25 cellular contexts compared by ENCODE assay signal in the genomic region with DNA sequence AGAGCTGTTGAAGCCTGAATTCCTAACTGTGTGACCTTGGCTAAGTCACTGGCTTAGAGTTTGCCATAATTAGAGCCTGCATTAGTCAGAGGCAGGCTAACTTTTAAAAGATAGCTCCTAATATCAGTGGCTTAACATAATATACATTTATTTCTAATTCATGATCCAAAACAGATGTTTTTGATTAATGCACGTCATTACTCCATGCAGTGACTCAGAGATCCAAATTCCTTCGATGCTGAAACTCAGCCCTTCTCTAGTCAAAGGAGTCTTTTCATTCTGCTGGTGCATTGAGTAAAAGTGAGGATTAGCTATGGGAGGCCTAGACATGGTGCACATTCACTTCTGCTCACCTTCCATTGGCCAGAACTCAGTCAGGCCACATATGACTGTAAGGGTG. TPM values are rescaled to one million over a fixed set of nuclear protein-coding genes. Genes with fewer than 3 reads are reported as not detected.
DNase-seq lines count a peak whose midpoint lies in the region; ATAC-seq and TF ChIP-seq lines count a peak whose summit lies in the region.
"Had no signal": no experiment of that assay in that cellular context is flagged by ENCODE, and none has a peak within 500 bp of the region (broad histone marks: within the 10 kb centered on the region; RNA-seq: fewer than 3 reads in every experiment).

No MANE protein-coding gene starts in this region.

- H3K4me1 ChIP-seq in foreskin keratinocyte (no peaks in the 10 kb centered on the region), Caco-2 (no peaks in the 10 kb centered on the region)
- H3K4me1 ChIP-seq: upper lobe of right lung had no signal

- no peaks in the 10 kb centered on the region for H3K36me3 Mint-ChIP-seq in Caco-2 (ENCODE audit: insufficient read depth, unreplicated experiment)
- H3K36me3 Mint-ChIP-seq: CD8-positive, alpha-beta memory T cell; neural progenitor cell had no signal

- H3K4me3 ChIP-seq in AG04449 (ENCODE audit: low read depth, low read length) (no peak overlapping the region), Caco-2 (ENCODE audit: low read depth, low read length) (no peak overlapping the region)
- H3K4me3 ChIP-seq: mucosa of descending colon, neural progenitor cell, upper lobe of right lung had no signal

- H3K27ac ChIP-seq in foreskin keratinocyte = peak overlapping the region; percentile 50
- H3K27ac ChIP-seq: epithelial cell of prostate, neural progenitor cell, upper lobe of right lung had no signal

- no peaks in the 10 kb centered on the region for H3K27me3 Mint-ChIP-seq in Caco-2 (ENCODE audit: insufficient read depth, unreplicated experiment)
- H3K27me3 Mint-ChIP-seq: central memory CD8-positive, alpha-beta T cell had no signal

- ATAC-seq in foreskin keratinocyte (no peak), left lobe of liver (no peak)
- ATAC-seq: activated CD8-positive, alpha-beta T cell treated with anti-CD3 and anti-CD28 coated beads, Interleukin-2, amount 10 ng/mL, durations not matched to agents 7 days and 5 days; HCT116; mucosa of descending colon; upper lobe of right lung had no signal

- H3K27me3 ChIP-seq in foreskin keratinocyte (peaks cover 7% of the 10 kb centered on the region), Caco-2 (replicated peaks; ENCODE audit: control insufficient read depth, insufficient read depth, low read length) (no peaks in the 10 kb centered on the region)
- H3K27me3 ChIP-seq: neural progenitor cell, upper lobe of right lung had no signal

- intact Hi-C loops in Caco-2 (cut with micrococcal nuclease; ENCODE audit: unreplicated experiment) = no loop called here
- intact Hi-C loops in posterior vena cava (cut with DNase I) = no loop called here

- H3K27ac Mint-ChIP-seq in Caco-2 (ENCODE audit: unreplicated experiment) = no peak overlapping the region
- H3K27ac Mint-ChIP-seq: activated B cell treated with CpG ODN at 0.5 μM for 24 hours; activated CD8-positive, alpha-beta T cell treated with anti-CD3 and anti-CD28 coated beads, Interleukin-2, amount 10 ng/mL, durations not matched to agents 7 days and 5 days; CD8-positive, alpha-beta memory T cell; neural progenitor cell had no signal

- POLR2A ChIA-PET in AG04449 (lab: Yijun Ruan, JAX) (no interaction called here), Caco-2 (lab: Charles Lee) (no interaction called here)

- TF ChIP-seq CTCF in AG04449 (IDR thresholded peaks at IDR 0.05; ENCODE audit: insufficient read depth, low read length, missing control alignments) = no peak
- TF ChIP-seq CTCF in foreskin keratinocyte (conservative IDR thresholded peaks at IDR 0.05) = no peak
- no peak for TF ChIP-seq CTCF in Caco-2 (IDR thresholded peaks at IDR 0.05; ENCODE audit: insufficient read depth in 1 of 2, low read depth in 1 of 2, low read length in 1 of 2, severe bottlenecking in 1 of 2, unreplicated experiment in 1 of 2)

- no TSS peak for BruUV-seq in Caco-2 (replicated peaks; lab: Mats Ljungman, UMichigan)

- H3K36me3 ChIP-seq in Caco-2 (ENCODE audit: control insufficient read depth, insufficient read depth, low read length) = no peaks in the 10 kb centered on the region
- H3K36me3 ChIP-seq: neural progenitor cell, upper lobe of right lung had no signal

- H3K9me3 ChIP-seq in Caco-2 = no peaks in the 10 kb centered on the region
- H3K9me3 ChIP-seq: mucosa of descending colon, upper lobe of right lung had no signal

- H3K9me3 Mint-ChIP-seq in Caco-2 (ENCODE audit: unreplicated experiment) = no peaks in the 10 kb centered on the region
- H3K9me3 Mint-ChIP-seq: activated B cell treated with CpG ODN at 0.5 μM for 24 hours; central memory CD8-positive, alpha-beta T cell; neural progenitor cell had no signal

- CTCF ChIA-PET in AG04449 (lab: Yijun Ruan, JAX) = no interaction called here
- CTCF ChIA-PET in Caco-2 (lab: Charles Lee) = no interaction called here

- no peak overlapping the region for H3K4me3 Mint-ChIP-seq in Caco-2 (ENCODE audit: unreplicated experiment)
- H3K4me3 Mint-ChIP-seq: activated B cell treated with CpG ODN at 0.5 μM for 24 hours; activated CD8-positive, alpha-beta T cell treated with anti-CD3 and anti-CD28 coated beads, Interleukin-2, amount 10 ng/mL, durations not matched to agents 7 days and 5 days; CD8-positive, alpha-beta memory T cell; central memory CD8-positive, alpha-beta T cell; neural progenitor cell had no signal

- H3K4me1 Mint-ChIP-seq in Caco-2 (ENCODE audit: low read depth, unreplicated experiment) = no peaks in the 10 kb centered on the region
- H3K4me1 Mint-ChIP-seq: activated B cell treated with CpG ODN at 0.5 μM for 24 hours; CD8-positive, alpha-beta memory T cell; central memory CD8-positive, alpha-beta T cell had no signal

- peak; percentile 31 for DNase-seq in AG04449 (ENCODE audit: low read depth, low spot score)
- peak; percentile 25 for DNase-seq in GM04503 (ENCODE audit: low read depth)
- peak; percentile 74 for DNase-seq in amniotic epithelial cell (ENCODE audit: low read depth)
- DNase-seq in foreskin keratinocyte = peak; percentile 21 to 51
- DNase-seq in Caco-2 = no peak
- DNase-seq in posterior vena cava (ENCODE audit: low spot score) = no peak
- no peak for DNase-seq in left lobe of liver (ENCODE audit: low spot score)
- no peak for DNase-seq in NCI-H187 (lab: John Stamatoyannopoulos, UW)
- DNase-seq: ACHN; activated B cell treated with CpG ODN at 0.5 μM for 24 hours; activated CD8-positive, alpha-beta T cell treated with anti-CD3 and anti-CD28 coated beads, Interleukin-2, amount 10 ng/mL, durations not matched to agents 7 days and 5 days; activated T-cell treated with anti-CD3 and anti-CD28 coated beads, Interleukin-2, amount 50 U/mL, for 1 hour; CD8-positive, alpha-beta memory T cell; DMS79 treated with DMSO at 0.1 percent for 48 hours; head of caudate nucleus; mucosa of descending colon; NCI-H1417 treated with DMSO at 0.1 percent for 48 hours; NCI-H524 treated with DMSO at 0.1 percent for 48 hours; stimulated activated CD4-positive, alpha-beta T cell treated with anti-CD3 and anti-CD28 coated beads, Interleukin-12 subunit alpha, Interleukin-12 subunit beta, amount 100 ng/mL, for 4 hours; T-helper 9 cell; upper lobe of right lung had no signal

RNA-seq across cellular contexts. Expression of a gene that starts 49.8 kb away (rescaled TPM):
- total RNA-seq in foreskin keratinocyte (4.3 and 5.1 TPM in 2 replicates), Caco-2 (2022) (63.2 and 73.3 TPM in 2 replicates), posterior vena cava (1 to 10 TPM; 2.7 to 4.4 TPM), left lobe of liver (1.4 TPM)
- polyA plus RNA-seq in foreskin keratinocyte = 4.1 and 4.4 TPM in 2 replicates
- total RNA-seq: activated B cell treated with CpG ODN at 0.5 μM for 24 hours; activated CD8-positive, alpha-beta T cell treated with anti-CD3 and anti-CD28 coated beads, Interleukin-2, amount 10 ng/mL, durations not matched to agents 7 days and 5 days; CD8-positive, alpha-beta memory T cell had no signal
- polyA plus RNA-seq: CD8-positive, alpha-beta memory T cell had no signal

Comparison
In these comparisons a context has a peak if more than half of its experiments do, and no peak if none do; other contexts are left out.
1. DNase-seq: peak in AG04449 (single experiment), GM04503 (single experiment), amniotic epithelial cell (single experiment) and foreskin keratinocyte (2 of 2); none in Caco-2 (0 of 2), posterior vena cava (single experiment), left lobe of liver (single experiment) and NCI-H187 (0 of 2).
2. RNA of a gene that starts 49.8 kb away (total RNA-seq): 63.2 to 73.3 TPM in Caco-2; 2.7 to 4.4 TPM in posterior vena cava, 4.3 to 5.1 TPM in foreskin keratinocyte and 1.4 TPM in left lobe of liver (single experiment); every median in the first group is over 10 times any median in the second.